In the genomic region with DNA sequence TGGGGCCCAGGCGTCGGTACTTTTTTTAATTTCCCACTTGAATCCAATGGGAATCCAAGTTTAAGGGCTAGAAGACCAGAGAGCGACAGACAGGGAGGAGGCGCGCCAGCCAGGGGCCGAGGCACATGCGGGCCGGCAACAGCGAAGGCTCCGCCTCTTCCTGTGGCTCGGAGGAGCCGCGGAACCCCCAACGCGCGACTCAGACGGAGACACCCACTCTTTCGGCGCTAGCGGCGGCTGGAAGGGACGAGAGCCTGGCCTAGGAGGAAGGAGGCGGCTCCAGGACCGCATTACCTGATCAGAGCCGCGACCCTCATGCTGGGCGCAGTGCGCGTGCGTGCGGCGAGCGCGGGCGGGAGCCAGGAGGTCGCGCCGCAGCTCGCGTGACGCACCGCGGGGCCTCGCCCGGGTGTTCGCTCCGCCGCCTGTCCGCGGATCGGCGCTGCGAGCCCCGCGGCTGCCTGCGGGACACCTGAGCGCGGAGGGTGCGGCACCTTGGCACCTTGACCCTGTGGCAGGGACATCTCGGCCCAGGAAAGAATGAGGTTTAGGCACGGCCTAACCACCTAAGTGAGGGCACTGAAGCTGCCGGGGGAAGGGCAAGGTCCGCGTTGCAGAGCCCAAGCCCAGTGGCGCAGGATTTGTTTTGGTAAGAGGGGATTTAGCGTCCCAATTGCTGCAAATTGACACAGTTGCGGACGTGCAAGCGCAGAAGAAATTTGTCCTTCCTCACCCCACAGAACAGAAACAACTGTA, we compare ENCODE assay signal across 1 cellular context.
A peak's percentile ranks its signal among the peaks of the same experiment; 100 is the strongest.
TF ChIP-seq lines count a peak whose summit lies in the region.

A gene with protein sequence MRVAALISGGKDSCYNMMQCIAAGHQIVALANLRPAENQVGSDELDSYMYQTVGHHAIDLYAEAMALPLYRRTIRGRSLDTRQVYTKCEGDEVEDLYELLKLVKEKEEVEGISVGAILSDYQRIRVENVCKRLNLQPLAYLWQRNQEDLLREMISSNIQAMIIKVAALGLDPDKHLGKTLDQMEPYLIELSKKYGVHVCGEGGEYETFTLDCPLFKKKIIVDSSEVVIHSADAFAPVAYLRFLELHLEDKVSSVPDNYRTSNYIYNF (minus strand): TSS at position 341 of the 756 bp plus-strand sequence. CDS start 24 bp downstream, at position 317.

TF ChIP-seq in WTC11, 78 proteins besides CTCF, POLR2A, EP300 and RAD21 (continued from another document):
- TF ChIP-seq, protein P1, sequence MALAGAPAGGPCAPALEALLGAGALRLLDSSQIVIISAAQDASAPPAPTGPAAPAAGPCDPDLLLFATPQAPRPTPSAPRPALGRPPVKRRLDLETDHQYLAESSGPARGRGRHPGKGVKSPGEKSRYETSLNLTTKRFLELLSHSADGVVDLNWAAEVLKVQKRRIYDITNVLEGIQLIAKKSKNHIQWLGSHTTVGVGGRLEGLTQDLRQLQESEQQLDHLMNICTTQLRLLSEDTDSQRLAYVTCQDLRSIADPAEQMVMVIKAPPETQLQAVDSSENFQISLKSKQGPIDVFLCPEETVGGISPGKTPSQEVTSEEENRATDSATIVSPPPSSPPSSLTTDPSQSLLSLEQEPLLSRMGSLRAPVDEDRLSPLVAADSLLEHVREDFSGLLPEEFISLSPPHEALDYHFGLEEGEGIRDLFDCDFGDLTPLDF (CRISPR knock-in tag; IDR thresholded peaks at IDR 0.05): peak; percentile 25; the same call in 1 of the 2 replicates
- TF ChIP-seq NFE2L1 (CRISPR knock-in tag; IDR thresholded peaks at IDR 0.05) (peak; percentile 54; the same call in 1 of the 2 replicates), FOXK1 (CRISPR knock-in tag; IDR thresholded peaks at IDR 0.05) (peak; percentile 77), GABPB1 (CRISPR knock-in tag; IDR thresholded peaks at IDR 0.05) (peak; percentile 63), PRRX2 (CRISPR knock-in tag; IDR thresholded peaks at IDR 0.05) (no peak), SMAD4 (CRISPR knock-in tag; IDR thresholded peaks at IDR 0.05) (0 out of 2 replicates have a peak, but pooled peaks have one; percentile 57), CREM (CRISPR knock-in tag; IDR thresholded peaks at IDR 0.05) (peak; percentile 80; the same call in 1 of the 2 replicates), ETV6 (CRISPR knock-in tag; IDR thresholded peaks at IDR 0.05) (0 out of 2 replicates have a peak, but pooled peaks have one; percentile 64)
- TF ChIP-seq, protein P2, sequence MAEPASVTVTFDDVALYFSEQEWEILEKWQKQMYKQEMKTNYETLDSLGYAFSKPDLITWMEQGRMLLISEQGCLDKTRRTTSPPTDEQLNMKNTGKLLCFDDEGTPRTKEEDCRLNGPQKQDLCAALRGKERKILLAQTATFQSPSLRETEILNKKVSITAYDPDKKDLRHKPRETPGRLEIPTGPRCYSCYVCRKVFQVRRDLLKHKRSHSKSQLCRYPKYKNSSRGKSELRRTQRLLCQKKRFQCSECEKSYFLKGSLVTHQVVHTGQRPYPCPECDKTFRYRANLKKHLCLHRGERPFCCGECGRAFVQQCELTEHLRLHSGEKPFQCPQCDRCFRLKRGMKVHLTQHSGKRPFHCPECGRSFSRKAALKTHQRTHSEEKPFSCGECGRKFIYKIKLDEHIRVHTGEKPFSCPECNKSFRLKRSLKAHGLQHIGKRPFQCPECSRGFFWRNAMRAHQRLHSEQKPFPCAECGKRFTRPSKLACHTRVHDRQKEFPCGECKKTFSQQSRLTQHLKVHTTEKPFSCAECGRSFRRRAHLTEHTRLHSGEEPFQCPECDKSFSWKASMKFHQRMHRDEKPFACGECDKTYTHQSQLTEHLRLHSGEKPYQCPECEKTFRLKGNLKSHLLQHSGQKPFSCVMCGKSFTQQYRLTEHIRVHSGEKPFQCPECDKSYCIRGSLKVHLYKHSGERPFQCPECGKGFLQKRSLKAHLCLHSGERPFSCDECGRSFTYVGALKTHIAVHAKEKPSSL (CRISPR knock-in tag; conservative IDR thresholded peaks at IDR 0.05): no peak
